ENCODE assay signal across 15 cellular contexts in genomic region chr9:36297798-36298197, GRCh38. TPM values are rescaled to one million over a fixed set of nuclear protein-coding genes. Genes with fewer than 3 reads are reported as not detected.
DNase-seq lines count a peak whose midpoint lies in the region; ATAC-seq and TF ChIP-seq lines count a peak whose summit lies in the region.
"Had no signal": no experiment of that assay in that cellular context is flagged by ENCODE, and none has a peak within 500 bp of the region (broad histone marks: within the 10 kb centered on the region; RNA-seq: fewer than 3 reads in every experiment).

No MANE protein-coding gene starts in this region.

- POLR2A ChIA-PET in HCT116 (lab: Charles Lee), result no interaction called here
- POLR2A ChIA-PET in Panc1 (lab: Charles Lee), result interaction anchor here (0.7 kb wide), 1 partner anchor 16 kb away, joined by 12 read pairs; no protein-coding TSS in a partner anchor

- H3K4me1 ChIP-seq in HCT116 (ENCODE audit: control insufficient read depth in 1 of 2, insufficient read depth in 2 of 2, low read length in 2 of 2) (peaks cover 9 to 32% of the 10 kb centered on the region in 2 experiments), Panc1 (ENCODE audit: control insufficient read depth, insufficient read depth, low read length) (peaks cover 27% of the 10 kb centered on the region), transverse colon (peaks cover 7 to 33% (median 30%) of the 10 kb centered on the region in 4 donors), right cardiac atrium (ENCODE audit: control insufficient read depth, insufficient read depth, low read length) (no peaks in the 10 kb centered on the region)
- H3K4me1 ChIP-seq: BLaER1 had no signal

- H4K20me1 ChIP-seq in HCT116 (ENCODE audit: insufficient read depth), result no peaks in the 10 kb centered on the region
- H4K20me1 ChIP-seq: BLaER1 had no signal

- no peak for ATAC-seq in HCT116
- ATAC-seq in Panc1, result no peak
- no peak for ATAC-seq in right cardiac atrium
- no peak for ATAC-seq in HG02623 (IDR thresholded peaks at IDR 0.05; ENCODE audit: unreplicated experiment)

- intact Hi-C loops in HCT116 (cut with micrococcal nuclease) (no loop called here), Panc1 (cut with micrococcal nuclease; ENCODE audit: unreplicated experiment) (no loop called here), transverse colon (cut with DNase I; ENCODE audit: low total_unique reads) (no loop called here), right cardiac atrium (cut with DNase I) (no loop called here)

- DNase-seq in HCT116 (ENCODE audit: low read depth, low spot score) (no peak), Panc1 (ENCODE audit: low read depth, low spot score) (no peak), epithelial cell of prostate (ENCODE audit: low read depth, low spot score) (no peak), transverse colon (no peak), right cardiac atrium (no peak), WERI-Rb-1 (no peak)
- DNase-seq: 8988T; CD4-positive, alpha-beta memory T cell; DMS153; DMS79 treated with DMSO at 0.1 percent for 48 hours; GF-D8; GOT3; H7 had no signal

- BruUV-seq in HCT116 (replicated peaks; lab: Mats Ljungman, UMichigan), result no TSS peak
- BruUV-seq in Panc1 (replicated peaks; lab: Mats Ljungman, UMichigan), result no TSS peak

- 58 to 75% methylated on average over 2 of the region's 2 CpGs for WGBS in transverse colon (ENCODE audit: low coverage in 1 of 2), 2 donors
- WGBS in right cardiac atrium, result 96% methylated on average over 2 of the region's 2 CpGs

- H3K4me3 ChIP-seq in HCT116 (replicated peaks in 1 of 2; ENCODE audit: low read depth in 1 of 2, low read length in 2 of 2) (no peak overlapping the region), Panc1 (ENCODE audit: low read depth in 2 of 2, low read length in 2 of 2) (no peak overlapping the region), transverse colon (no peak overlapping the region), right cardiac atrium (ENCODE audit: low read length) (no peak overlapping the region), WERI-Rb-1 (ENCODE audit: low read depth, low read length) (no peak overlapping the region)
- H3K4me3 ChIP-seq: BLaER1 had no signal

- H3K9me2 ChIP-seq in HCT116 (ENCODE audit: insufficient read depth), result no peaks in the 10 kb centered on the region

- TF ChIP-seq POLR2A in HCT116 (IDR thresholded peaks at IDR 0.05; ENCODE audit: borderline replicate concordance, extremely low read depth, insufficient read depth, insufficient read length) (no peak), transverse colon (IDR thresholded peaks at IDR 0.05) (no peak)

- H3K79me2 ChIP-seq in HCT116 (ENCODE audit: insufficient read depth, low read length), result no peaks in the 10 kb centered on the region

- TF ChIP-seq CTCF in HCT116 (IDR thresholded peaks at IDR 0.05 in 2 of 3, conservative IDR thresholded peaks at IDR 0.05 in 1 of 3; ENCODE audit: borderline replicate concordance in 1 of 3, insufficient read depth in 1 of 3, low read depth in 2 of 3, low read length in 2 of 3) (no peak), Panc1 (IDR thresholded peaks at IDR 0.05) (no peak), transverse colon (IDR thresholded peaks at IDR 0.05) (no peak), WERI-Rb-1 (IDR thresholded peaks at IDR 0.05; ENCODE audit: low read depth, low read length) (no peak)

- CTCF ChIA-PET in HCT116 (lab: Charles Lee) (no interaction called here), Panc1 (lab: Charles Lee) (no interaction called here)

- H3K9ac ChIP-seq in HCT116 (ENCODE audit: low read length), result no peak overlapping the region
- H3K9ac ChIP-seq: BLaER1 had no signal

- H3K36me3 ChIP-seq in HCT116 (ENCODE audit: control insufficient read depth in 1 of 2, insufficient read depth in 2 of 2, low read length in 2 of 2) (no peaks in the 10 kb centered on the region), Panc1 (ENCODE audit: control insufficient read depth, insufficient read depth, low read length) (no peaks in the 10 kb centered on the region), transverse colon (no peaks in the 10 kb centered on the region), WERI-Rb-1 (no peaks in the 10 kb centered on the region)
- H3K36me3 ChIP-seq: BLaER1 had no signal

- H2AFZ ChIP-seq in HCT116 (ENCODE audit: low read depth, low read length, poor library complexity, severe bottlenecking), result no peak overlapping the region

- no peak overlapping the region for H3K4me2 ChIP-seq in HCT116 (ENCODE audit: low read length)
- H3K4me2 ChIP-seq: BLaER1 had no signal

- no peak for TF ChIP-seq RAD21 in HCT116 (IDR thresholded peaks at IDR 0.05; ENCODE audit: low read depth)

- RAD21 ChIA-PET in HCT116 (lab: Charles Lee; ENCODE audit: low non-redundant PET in 1 of 2, low total read pairs in 2 of 2, uncharacterized antibody in 2 of 2, unreplicated experiment in 2 of 2), result no interaction called here

- in situ Hi-C loops in Panc1 (cut with HindIII; ENCODE audit: low pct_unique_long_range_greater_than_20kb, low sequenced_read_pairs), result no loop called here
- in situ Hi-C loops in transverse colon (cut with MboI; ENCODE audit: low pct_ligation_motif_present in 1 of 4, low pct_unique_long_range_greater_than_20kb in 1 of 4, low sequenced_read_pairs in 3 of 4), result no loop called here

- H3K9me3 ChIP-seq in HCT116 (ENCODE audit: control insufficient read depth in 1 of 2, insufficient read depth in 1 of 2, low read depth in 1 of 2, low read length in 2 of 2), result no peaks in the 10 kb centered on the region
- no peaks in the 10 kb centered on the region for H3K9me3 ChIP-seq in Panc1 (ENCODE audit: control insufficient read depth, insufficient read depth, low read depth, low read length)
- no peaks in the 10 kb centered on the region for H3K9me3 ChIP-seq in transverse colon
- H3K9me3 ChIP-seq in right cardiac atrium (ENCODE audit: control insufficient read depth, low read length), result no peaks in the 10 kb centered on the region
- no peaks in the 10 kb centered on the region for H3K9me3 ChIP-seq in WERI-Rb-1 (ENCODE audit: severe bottlenecking)
- H3K9me3 ChIP-seq: BLaER1 had no signal

- H3K27me3 ChIP-seq in HCT116 (ENCODE audit: insufficient read depth, low read length) (no peaks in the 10 kb centered on the region), Panc1 (ENCODE audit: control insufficient read depth, insufficient read depth, low read length) (no peaks in the 10 kb centered on the region), transverse colon (no peaks in the 10 kb centered on the region), right cardiac atrium (ENCODE audit: control insufficient read depth, insufficient read depth) (no peaks in the 10 kb centered on the region), WERI-Rb-1 (ENCODE audit: insufficient read depth, low read depth, severe bottlenecking) (no peaks in the 10 kb centered on the region)
- H3K27me3 ChIP-seq: BLaER1 had no signal

- 0 out of 2 replicates have a peak overlapping the region, but pooled peaks have one; percentile 49 for H3K27ac ChIP-seq in HCT116 (ENCODE audit: low read depth, low read length)
- H3K27ac ChIP-seq in Panc1 (ENCODE audit: low read length), result peak overlapping the region; percentile 76
- H3K27ac ChIP-seq in epithelial cell of prostate, result peak overlapping the region; percentile 25
- H3K27ac ChIP-seq in transverse colon, result peak overlapping the region; percentile 82 to 91 (median 88)
- no peak overlapping the region for H3K27ac ChIP-seq in right cardiac atrium (ENCODE audit: low read length)
- no peak overlapping the region for H3K27ac ChIP-seq in WERI-Rb-1
- H3K27ac ChIP-seq: BLaER1 had no signal

- TF ChIP-seq EP300 in transverse colon (IDR thresholded peaks at IDR 0.05; ENCODE audit: low read depth), result no peak

TF ChIP-seq in HCT116, 20 proteins besides CTCF, POLR2A, EP300 and RAD21 (continues in another document):
- no peak for TF ChIP-seq MAX (IDR thresholded peaks at IDR 0.05)
- TF ChIP-seq SIN3A (IDR thresholded peaks at IDR 0.05; ENCODE audit: low read depth), result no peak
- no peak for TF ChIP-seq ZBTB33 (IDR thresholded peaks at IDR 0.05; ENCODE audit: extremely low read depth, insufficient replicate concordance, low read length)

RNA-seq across cellular contexts. Expression of gene GNE, which starts 39.5 kb away (rescaled TPM):
- total RNA-seq in HCT116 (2021; ENCODE audit: unreplicated experiment) (8.4 TPM), Panc1 (2021; ENCODE audit: unreplicated experiment) (107 TPM), transverse colon (100 to 1,000 TPM in 1 of 4 donors, 10 to 100 TPM in 3; 32.2 to 122 (median 82.1) TPM), right cardiac atrium (10 to 100 TPM; 12.1 to 16.7 (median 14.8) TPM)
- 6.4 and 6.9 TPM in 2 replicates for polyA plus RNA-seq in HCT116 (2012)
- polyA plus RNA-seq in Panc1 (2012; ENCODE audit: insufficient read length), result 67.0 TPM
- 7.7 TPM for polyA plus RNA-seq in right cardiac atrium

Comparison
In these comparisons a context has a peak if more than half of its experiments do, and no peak if none do; other contexts are left out.
1. H3K27ac ChIP-seq: peak in HCT116 (single experiment), Panc1 (single experiment), epithelial cell of prostate (single experiment) and transverse colon (4 of 4); none in right cardiac atrium (single experiment) and WERI-Rb-1 (single experiment).